Comparison of ENCODE assay signal across 22 cellular contexts in genomic region chr5:10539685-10539998, GRCh38. TPM values are rescaled to one million over a fixed set of nuclear protein-coding genes. Genes with fewer than 3 reads are reported as not detected.
DNase-seq lines count a peak whose midpoint lies in the region; ATAC-seq and TF ChIP-seq lines count a peak whose summit lies in the region.
"Had no signal": no experiment of that assay in that cellular context is flagged by ENCODE, and none has a peak within 500 bp of the region (broad histone marks: within the 10 kb centered on the region; RNA-seq: fewer than 3 reads in every experiment).

No MANE protein-coding gene starts in this region.

- intact Hi-C loops in esophagus squamous epithelium (cut with DNase I), result no loop called here
- intact Hi-C loops in Calu3 (cut with micrococcal nuclease; ENCODE audit: unreplicated experiment), result no loop called here

- TF ChIP-seq CTCF in fibroblast of pulmonary artery (IDR thresholded peaks at IDR 0.05; ENCODE audit: low read length, missing control alignments), result no peak
- no peak for TF ChIP-seq CTCF in esophagus squamous epithelium (IDR thresholded peaks at IDR 0.05)
- TF ChIP-seq CTCF in Calu3 (IDR thresholded peaks at IDR 0.05; ENCODE audit: unreplicated experiment), result no peak

- H3K4me3 Mint-ChIP-seq in Calu3 (ENCODE audit: low read depth, unreplicated experiment), result no peak overlapping the region
- H3K4me3 Mint-ChIP-seq: mesothelial cell of epicardium, natural killer cell had no signal

- peak; percentile 45 for DNase-seq in GM03348 (ENCODE audit: low spot score)
- peak; percentile 27 for DNase-seq in fibroblast of pulmonary artery (ENCODE audit: low read depth)
- DNase-seq in esophagus squamous epithelium (lab: John Stamatoyannopoulos, UW), result no peak
- no peak for DNase-seq in Calu3
- DNase-seq: activated CD4-positive, alpha-beta T cell treated with anti-CD3 and anti-CD28 coated beads, Interleukin-2, amount 50 U/mL, for 1 hour; activated CD8-positive, alpha-beta memory T cell treated with anti-CD3 and anti-CD28 coated beads, Interleukin-2, amount 50 U/mL, for 48 hours; adrenal gland; DMS79; erythroblast; natural killer cell; NCI-H1436 treated with DMSO at 0.1 percent for 48 hours; NCI-H69; pancreas; right cardiac atrium; Right ventricle myocardium superior had no signal

- ATAC-seq in GM19395 (IDR thresholded peaks at IDR 0.05; ENCODE audit: unreplicated experiment), result no peak
- ATAC-seq: natural killer cell, pancreas had no signal

- H3K4me3 ChIP-seq in fibroblast of pulmonary artery (replicated peaks; ENCODE audit: low read depth, low read length) (no peak overlapping the region), esophagus squamous epithelium (no peak overlapping the region)
- H3K4me3 ChIP-seq: adrenal gland, cardiac muscle cell, HAP-1, pancreas, thoracic aorta had no signal

- no peaks in the 10 kb centered on the region for H3K36me3 Mint-ChIP-seq in Calu3 (ENCODE audit: insufficient read depth, unreplicated experiment)
- H3K36me3 Mint-ChIP-seq: mesothelial cell of epicardium, natural killer cell had no signal

- CTCF ChIA-PET in Calu3 (lab: Charles Lee), result no interaction called here

- H3K4me1 Mint-ChIP-seq in Calu3 (ENCODE audit: low read depth, unreplicated experiment), result peaks cover 11% of the 10 kb centered on the region

- H3K27me3 Mint-ChIP-seq in Calu3 (ENCODE audit: unreplicated experiment), result peaks cover 35% of the 10 kb centered on the region

- no peak overlapping the region for H3K27ac Mint-ChIP-seq in Calu3 (ENCODE audit: unreplicated experiment)
- H3K27ac Mint-ChIP-seq: mesothelial cell of epicardium, natural killer cell had no signal

- H3K27ac ChIP-seq in angular gyrus (ENCODE audit: low read depth, low read length) (peak overlapping the region; percentile 72), temporal lobe (ENCODE audit: low read depth, low read length) (peak overlapping the region; percentile 55), esophagus squamous epithelium (no peak overlapping the region)
- H3K27ac ChIP-seq: adrenal gland, cardiac muscle cell, pancreas, thoracic aorta had no signal

- peaks cover 16 to 30% (median 19%) of the 10 kb centered on the region in 3 donors for H3K4me1 ChIP-seq in esophagus squamous epithelium
- H3K4me1 ChIP-seq: HAP-1 had no signal

- BruUV-seq in Calu3 (replicated peaks; lab: Mats Ljungman, UMichigan), result no TSS peak

- no peaks in the 10 kb centered on the region for H3K9me3 ChIP-seq in esophagus squamous epithelium
- H3K9me3 ChIP-seq: adrenal gland, HAP-1, pancreas, thoracic aorta had no signal

- no peak for TF ChIP-seq POLR2A in esophagus squamous epithelium (IDR thresholded peaks at IDR 0.05)

- peaks cover 0 to 30% (median 0%) of the 10 kb centered on the region in 4 donors for H3K27me3 ChIP-seq in esophagus squamous epithelium
- H3K27me3 ChIP-seq: adrenal gland, cardiac muscle cell, pancreas had no signal

- H3K9me3 Mint-ChIP-seq in Calu3 (ENCODE audit: low read depth, unreplicated experiment), result no peaks in the 10 kb centered on the region
- H3K9me3 Mint-ChIP-seq: mesothelial cell of epicardium, natural killer cell had no signal

- 70 to 85% methylated on average over 3 of the region's 3 CpGs for WGBS in esophagus squamous epithelium, 2 donors

- no peaks in the 10 kb centered on the region for H3K36me3 ChIP-seq in esophagus squamous epithelium
- H3K36me3 ChIP-seq: adrenal gland, cardiac muscle cell, HAP-1, pancreas, thoracic aorta had no signal

RNA-seq across cellular contexts. Expression of gene ANKRD33B, which starts 24.2 kb away (rescaled TPM):
- total RNA-seq in temporal lobe (3.0 TPM), esophagus squamous epithelium (1 to 10 TPM in 2 of 4 donors, under 1 TPM in 2; 0.57 to 6.5 (median 1.7) TPM), Calu3 (2022) (2.9 and 3.6 TPM in 2 replicates)

Comparison
In these comparisons a context has a peak if more than half of its experiments do, and no peak if none do; other contexts are left out.
1. DNase-seq: peak in GM03348 (single experiment) and fibroblast of pulmonary artery (single experiment); none in esophagus squamous epithelium (single experiment) and Calu3 (single experiment).
2. H3K27ac ChIP-seq: peak in angular gyrus (single experiment) and temporal lobe (single experiment); none in esophagus squamous epithelium (0 of 4).